In genomic region chr10:97574374-97575100, GRCh38 we compare ENCODE assay signal across 1 cellular context.
A peak's percentile ranks its signal among the peaks of the same experiment; 100 is the strongest.
TF ChIP-seq lines count a peak whose summit lies in the region.

No MANE protein-coding gene starts in this region.

TF ChIP-seq in HCT116, 20 proteins besides CTCF, POLR2A, EP300 and RAD21 (continued from another document):
- TF ChIP-seq POLR2AphosphoS5 (IDR thresholded peaks at IDR 0.05; ENCODE audit: low read depth, low read length) (peak; percentile 80), SIN3A (IDR thresholded peaks at IDR 0.05; ENCODE audit: low read depth) (peak; percentile 68), FOSL1 (IDR thresholded peaks at IDR 0.05; ENCODE audit: low read depth) (peak; percentile 91), SRF (IDR thresholded peaks at IDR 0.05; ENCODE audit: low read depth) (no peak; the same call in 1 of the 2 replicates), CBX3 (IDR thresholded peaks at IDR 0.05; ENCODE audit: low read depth) (0 out of 2 replicates have a peak, but pooled peaks have one; percentile 54), EZH2 (IDR thresholded peaks at IDR 0.05) (no peak), ZFX (IDR thresholded peaks at IDR 0.05) (no peak), EZH2phosphoT487 (IDR thresholded peaks at IDR 0.05; ENCODE audit: borderline replicate concordance) (no peak), SP1 (IDR thresholded peaks at IDR 0.05; ENCODE audit: low read depth) (peak; percentile 91), JUND (IDR thresholded peaks at IDR 0.05) (peak; percentile 97), TCF7L2 (IDR thresholded peaks at IDR 0.05; ENCODE audit: borderline replicate concordance, extremely low read depth, insufficient read depth, insufficient read length) (no peak), EGR1 (IDR thresholded peaks at IDR 0.05; ENCODE audit: low read depth) (no peak), ELF1 (IDR thresholded peaks at IDR 0.05; ENCODE audit: borderline replicate concordance, low read depth) (no peak), CEBPB (IDR thresholded peaks at IDR 0.05; ENCODE audit: low read depth) (no peak)
- TF ChIP-seq, protein P1, sequence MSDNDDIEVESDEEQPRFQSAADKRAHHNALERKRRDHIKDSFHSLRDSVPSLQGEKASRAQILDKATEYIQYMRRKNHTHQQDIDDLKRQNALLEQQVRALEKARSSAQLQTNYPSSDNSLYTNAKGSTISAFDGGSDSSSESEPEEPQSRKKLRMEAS (IDR thresholded peaks at IDR 0.05): peak; percentile 70
